13 cellular contexts compared by ENCODE assay signal in genomic region chr2:19355931-19356544, GRCh38. TPM values are rescaled to one million over a fixed set of nuclear protein-coding genes. Genes with fewer than 3 reads are reported as not detected.
A peak's percentile ranks its signal among the peaks of the same experiment; 100 is the strongest.
DNase-seq lines count a peak whose midpoint lies in the region; ATAC-seq and TF ChIP-seq lines count a peak whose summit lies in the region.
"Had no signal": no experiment of that assay in that cellular context is flagged by ENCODE, and none has a peak within 500 bp of the region (broad histone marks: within the 10 kb centered on the region; RNA-seq: fewer than 3 reads in every experiment).

No MANE protein-coding gene starts in this region.

- peak overlapping the region; percentile 67 for H3K4me3 ChIP-seq in brain microvascular endothelial cell (ENCODE audit: low read depth, low read length)
- peak overlapping the region; percentile 67 for H3K4me3 ChIP-seq in lower lobe of right lung
- H3K4me3 ChIP-seq in thoracic aorta = peak overlapping the region; percentile 95

- in situ Hi-C loops in brain microvascular endothelial cell (cut with HindIII; ENCODE audit: low pct_ligation_motif_present, low sequenced_read_pairs) = loop anchor here (25.0 kb wide), 1 partner anchor 506 kb away; no protein-coding TSS in a partner anchor

- no peaks in the 10 kb centered on the region for H3K9me3 Mint-ChIP-seq in activated CD8-positive, alpha-beta memory T cell treated with anti-CD3 and anti-CD28 coated beads, Interleukin-2, amount 10 ng/mL, durations not matched to agents 7 days and 5 days (ENCODE audit: low read depth)

- H3K27ac ChIP-seq in brain microvascular endothelial cell (no peak overlapping the region), lower lobe of right lung (peak overlapping the region; percentile 77), thoracic aorta (peak overlapping the region; percentile 88 to 96)

- H3K27ac Mint-ChIP-seq in activated CD8-positive, alpha-beta memory T cell treated with anti-CD3 and anti-CD28 coated beads, Interleukin-2, amount 10 ng/mL, durations not matched to agents 7 days and 5 days = peak overlapping the region; percentile 56
- H3K27ac Mint-ChIP-seq: stimulated activated memory B cell treated with anti-CD40 and anti-IgM and Interleukin-4, amounts not matched to agents 10 μg/mL and 1 μg/mL and 100 μg/mL, for 72 hours had no signal

- ATAC-seq in activated CD8-positive, alpha-beta memory T cell treated with anti-CD3 and anti-CD28 coated beads, Interleukin-2, amount 10 ng/mL, durations not matched to agents 7 days and 5 days = no peak
- ATAC-seq in lower lobe of right lung = no peak
- ATAC-seq in thoracic aorta (ENCODE audit: insufficient number of reproducible peaks, low FRiP score, low read depth) = no peak
- no peak for ATAC-seq in HG03460 (IDR thresholded peaks at IDR 0.05; ENCODE audit: unreplicated experiment)
- ATAC-seq: stimulated activated memory B cell treated with anti-CD40 and anti-IgM and Interleukin-4, amounts not matched to agents 10 μg/mL and 1 μg/mL and 100 μg/mL, for 72 hours had no signal

- CTCF ChIA-PET in activated CD8-positive, alpha-beta memory T cell treated with anti-CD3 and anti-CD28 coated beads, Interleukin-2, amount 10 ng/mL, durations not matched to agents 7 days and 5 days (lab: Charles Lee) = no interaction called here

- peaks cover 44% of the 10 kb centered on the region for H3K4me1 ChIP-seq in lower lobe of right lung
- peaks cover 12 to 61% of the 10 kb centered on the region in 2 donors for H3K4me1 ChIP-seq in thoracic aorta (ENCODE audit: control insufficient read depth in 1 of 2, low read depth in 2 of 2)
- H3K4me1 ChIP-seq: BE2C had no signal

- peaks cover 27% of the 10 kb centered on the region for H3K4me1 Mint-ChIP-seq in activated CD8-positive, alpha-beta memory T cell treated with anti-CD3 and anti-CD28 coated beads, Interleukin-2, amount 10 ng/mL, durations not matched to agents 7 days and 5 days

- H3K9me3 ChIP-seq in lower lobe of right lung = no peaks in the 10 kb centered on the region
- H3K9me3 ChIP-seq in thoracic aorta = no peaks in the 10 kb centered on the region
- H3K9me3 ChIP-seq: BE2C had no signal

- peaks cover 15% of the 10 kb centered on the region for H3K36me3 ChIP-seq in brain microvascular endothelial cell (replicated peaks)
- H3K36me3 ChIP-seq in lower lobe of right lung = peaks cover 5% of the 10 kb centered on the region
- H3K36me3 ChIP-seq in thoracic aorta = peaks cover 5% of the 10 kb centered on the region
- H3K36me3 ChIP-seq: BE2C had no signal

- H3K36me3 Mint-ChIP-seq in activated CD8-positive, alpha-beta memory T cell treated with anti-CD3 and anti-CD28 coated beads, Interleukin-2, amount 10 ng/mL, durations not matched to agents 7 days and 5 days = peaks cover 1% of the 10 kb centered on the region
- H3K36me3 Mint-ChIP-seq: stimulated activated memory B cell treated with anti-CD40 and anti-IgM and Interleukin-4, amounts not matched to agents 10 μg/mL and 1 μg/mL and 100 μg/mL, for 72 hours had no signal

- H3K27me3 Mint-ChIP-seq in activated CD8-positive, alpha-beta memory T cell treated with anti-CD3 and anti-CD28 coated beads, Interleukin-2, amount 10 ng/mL, durations not matched to agents 7 days and 5 days = peaks cover 95% of the 10 kb centered on the region

- H3K4me3 Mint-ChIP-seq in activated CD8-positive, alpha-beta memory T cell treated with anti-CD3 and anti-CD28 coated beads, Interleukin-2, amount 10 ng/mL, durations not matched to agents 7 days and 5 days = no peak overlapping the region

- intact Hi-C loops in lower lobe of right lung (cut with DNase I) = no loop called here

- DNase-seq in activated CD8-positive, alpha-beta memory T cell treated with anti-CD3 and anti-CD28 coated beads, Interleukin-2, amount 10 ng/mL, durations not matched to agents 7 days and 5 days = no peak
- DNase-seq in activated CD8-positive, alpha-beta memory T cell treated with anti-CD3 and anti-CD28 coated beads, Interleukin-2, amount 50 U/mL, for 48 hours = no peak
- DNase-seq in brain microvascular endothelial cell = no peak
- no peak for DNase-seq in lower lobe of right lung
- DNase-seq in thoracic aorta (ENCODE audit: low spot score) = no peak
- DNase-seq in iPS-NIHi11 (ENCODE audit: low spot score) = no peak
- DNase-seq in dedifferentiated amniotic fluid mesenchymal stem cell (ENCODE audit: extremely low spot score) = no peak
- DNase-seq: activated CD4-positive, alpha-beta T cell treated with anti-CD3 and anti-CD28 coated beads for 4 hours; BE2C; KBM-7; posterior cingulate gyrus had no signal

- TF ChIP-seq CTCF in brain microvascular endothelial cell (IDR thresholded peaks at IDR 0.05; ENCODE audit: low read depth, low read length, missing control alignments) (no peak), lower lobe of right lung (IDR thresholded peaks at IDR 0.05) (no peak), thoracic aorta (IDR thresholded peaks at IDR 0.05) (no peak)

- H3K27me3 ChIP-seq in brain microvascular endothelial cell (replicated peaks) (no peaks in the 10 kb centered on the region), lower lobe of right lung (ENCODE audit: low read depth) (peaks cover 96% of the 10 kb centered on the region), thoracic aorta (replicated peaks; ENCODE audit: insufficient read depth) (no peaks in the 10 kb centered on the region)

RNA-seq across cellular contexts. Expression of gene OSR1, which starts 2.4 kb away (rescaled TPM):
- not detected for total RNA-seq in activated CD8-positive, alpha-beta memory T cell treated with anti-CD3 and anti-CD28 coated beads, Interleukin-2, amount 10 ng/mL, durations not matched to agents 7 days and 5 days
- 15.5 TPM for total RNA-seq in lower lobe of right lung
- 100 to 1,000 TPM in 1 of 2 donors, 10 to 100 TPM in 1; 90.7 to 180 TPM for total RNA-seq in thoracic aorta

Comparison
In these comparisons a context has a peak if more than half of its experiments do, and no peak if none do; other contexts are left out.
1. RNA of gene OSR1, which starts 2.4 kb away (total RNA-seq): 90.7 to 180 TPM in thoracic aorta and 15.5 TPM in lower lobe of right lung (single experiment); not detected in activated CD8-positive, alpha-beta memory T cell treated with anti-CD3 and anti-CD28 coated beads, Interleukin-2, amount 10 ng/mL, durations not matched to agents 7 days and 5 days; every median in the first group is over 10 times any median in the second.
2. Peak in every context shown above with its lines, with median percentiles within 50 percentile points of each other: H3K4me3 ChIP-seq.